ENCODE assay signal across 9 cellular contexts in genomic region chr9:76310991-76311390, GRCh38.
"Had no signal": no experiment of that assay in that cellular context is flagged by ENCODE, and none has a peak within 500 bp of the region (broad histone marks: within the 10 kb centered on the region; RNA-seq: fewer than 3 reads in every experiment).

No MANE protein-coding gene starts in this region.

- H3K4me3 ChIP-seq: GM23248, GM23338, HAP-1 had no signal

- H3K9ac ChIP-seq: GM23248 had no signal

- DNase-seq: GM23248, GOT3, H7, H9, HCEC 1CT, HFFc6 had no signal

- H3K27ac Mint-ChIP-seq: GM23338, H9, HFFc6 had no signal

- H3K4me2 ChIP-seq: GM23338 had no signal

- H3K4me3 Mint-ChIP-seq: GM23338, H9, HFFc6 had no signal

- ATAC-seq: GM23338, HCT116 had no signal

- H3K27ac ChIP-seq: GM23248 had no signal

- H3K9me3 Mint-ChIP-seq: GM23338, H9, HFFc6 had no signal

- H3K9me3 ChIP-seq: HAP-1 had no signal

- H2AFZ ChIP-seq: GM23248, GM23338 had no signal

- H3K36me3 ChIP-seq: HAP-1 had no signal
